Comparison of ENCODE assay signal across 8 cellular contexts in genomic region chr5:26482817-26483375, GRCh38.
DNase-seq lines count a peak whose midpoint lies in the region; ATAC-seq and TF ChIP-seq lines count a peak whose summit lies in the region.

No MANE protein-coding gene starts in this region.

- no peaks in the 10 kb centered on the region for H3K36me3 ChIP-seq in breast epithelium
- H3K36me3 ChIP-seq in CD8-positive, alpha-beta T cell (ENCODE audit: insufficient read depth, low read length), result no peaks in the 10 kb centered on the region

- peaks cover 0 to 4% of the 10 kb centered on the region in 2 donors for H3K9me3 ChIP-seq in breast epithelium
- peaks cover 4% of the 10 kb centered on the region for H3K9me3 ChIP-seq in CD8-positive, alpha-beta T cell (ENCODE audit: low read length)

- H3K4me3 Mint-ChIP-seq in mesothelial cell of epicardium, result no peak overlapping the region
- H3K4me3 Mint-ChIP-seq in CD8-positive, alpha-beta T cell, result no peak overlapping the region
- peak overlapping the region in 1 of 5 donors; percentile 29 for H3K4me3 Mint-ChIP-seq in immature natural killer cell

- intact Hi-C loops in breast epithelium (cut with DNase I; ENCODE audit: low total_unique reads), result no loop called here
- intact Hi-C loops in CD8-positive, alpha-beta T cell (cut with DNase I, micrococcal nuclease), result no loop called here

- no peaks in the 10 kb centered on the region for H3K27me3 Mint-ChIP-seq in mesothelial cell of epicardium (ENCODE audit: low read depth)
- no peaks in the 10 kb centered on the region for H3K27me3 Mint-ChIP-seq in CD8-positive, alpha-beta T cell (ENCODE audit: low read depth)
- no peaks in the 10 kb centered on the region for H3K27me3 Mint-ChIP-seq in immature natural killer cell (ENCODE audit: low read depth in 3 of 3)

- H3K4me1 ChIP-seq in breast epithelium, result no peaks in the 10 kb centered on the region
- no peaks in the 10 kb centered on the region for H3K4me1 ChIP-seq in CD8-positive, alpha-beta T cell (ENCODE audit: insufficient read depth, low read length)

- ATAC-seq in HG02678 (IDR thresholded peaks at IDR 0.05; ENCODE audit: unreplicated experiment) (peak; percentile 53), HG03439 (IDR thresholded peaks at IDR 0.05; ENCODE audit: unreplicated experiment) (no peak)
- no peak for ATAC-seq in CD8-positive, alpha-beta T cell

- H3K27ac Mint-ChIP-seq in mesothelial cell of epicardium, result no peak overlapping the region
- no peak overlapping the region for H3K27ac Mint-ChIP-seq in CD8-positive, alpha-beta T cell
- H3K27ac Mint-ChIP-seq in immature natural killer cell, result no peak overlapping the region

- H3K4me1 Mint-ChIP-seq in mesothelial cell of epicardium (peaks cover 4% of the 10 kb centered on the region), immature natural killer cell (no peaks in the 10 kb centered on the region)
- no peaks in the 10 kb centered on the region for H3K4me1 Mint-ChIP-seq in CD8-positive, alpha-beta T cell (ENCODE audit: low read depth)

- TF ChIP-seq CTCF in breast epithelium (IDR thresholded peaks at IDR 0.05) (peak in 2 of 3 donors; percentile 19 to 28), mesothelial cell of epicardium (IDR thresholded peaks at IDR 0.05; ENCODE audit: unreplicated experiment) (peak; percentile 53)
- no peak for TF ChIP-seq CTCF in CD8-positive, alpha-beta T cell (IDR thresholded peaks at IDR 0.05)

- TF ChIP-seq POLR2A in breast epithelium (IDR thresholded peaks at IDR 0.05), result no peak

- CTCF ChIA-PET in CD8-positive, alpha-beta T cell (lab: Charles Lee), result no interaction called here

- POLR2A ChIA-PET in CD8-positive, alpha-beta T cell (lab: Charles Lee), result no interaction called here

- peak overlapping the region; percentile 41 to 69 (median 49) for H3K4me3 ChIP-seq in breast epithelium
- no peak overlapping the region for H3K4me3 ChIP-seq in CD8-positive, alpha-beta T cell (ENCODE audit: low read depth, low read length)

- peak overlapping the region in 1 of 2 donors; percentile 66 for H3K27ac ChIP-seq in breast epithelium
- no peak overlapping the region for H3K27ac ChIP-seq in CD8-positive, alpha-beta T cell (ENCODE audit: low read depth, low read length)

- peaks cover 3% of the 10 kb centered on the region for H3K9me3 Mint-ChIP-seq in mesothelial cell of epicardium
- peaks cover 8% of the 10 kb centered on the region for H3K9me3 Mint-ChIP-seq in CD8-positive, alpha-beta T cell
- peaks cover 2 to 30% (median 23%) of the 10 kb centered on the region in 6 donors for H3K9me3 Mint-ChIP-seq in immature natural killer cell

- H3K36me3 Mint-ChIP-seq in mesothelial cell of epicardium, result no peaks in the 10 kb centered on the region
- no peaks in the 10 kb centered on the region for H3K36me3 Mint-ChIP-seq in CD8-positive, alpha-beta T cell
- H3K36me3 Mint-ChIP-seq in immature natural killer cell, result no peaks in the 10 kb centered on the region

- DNase-seq in DMS114 treated with DMSO at 0.1 percent for 48 hours (lab: John Stamatoyannopoulos, UW; ENCODE audit: unreplicated experiment) (peak; percentile 26), NCI-H524 (lab: John Stamatoyannopoulos, UW) (peak; percentile 48 to 80), breast epithelium (ENCODE audit: low spot score in 2 of 2) (no peak), mesothelial cell of epicardium (ENCODE audit: low spot score in 2 of 2, unreplicated experiment in 2 of 2) (no peak), immature natural killer cell (no peak)
- DNase-seq in CD8-positive, alpha-beta T cell, result no peak

- no peaks in the 10 kb centered on the region for H3K27me3 ChIP-seq in breast epithelium
- H3K27me3 ChIP-seq in CD8-positive, alpha-beta T cell (ENCODE audit: insufficient read depth, low read length), result no peaks in the 10 kb centered on the region

Comparison
In these comparisons a context has a peak if more than half of its experiments do, and no peak if none do; other contexts are left out.
1. DNase-seq: peak in DMS114 treated with DMSO at 0.1 percent for 48 hours (single experiment) and NCI-H524 (2 of 2); none in breast epithelium (0 of 2), mesothelial cell of epicardium (0 of 2), CD8-positive, alpha-beta T cell (0 of 7) and immature natural killer cell (0 of 3).